10 cellular contexts compared by ENCODE assay signal in the genomic region with DNA sequence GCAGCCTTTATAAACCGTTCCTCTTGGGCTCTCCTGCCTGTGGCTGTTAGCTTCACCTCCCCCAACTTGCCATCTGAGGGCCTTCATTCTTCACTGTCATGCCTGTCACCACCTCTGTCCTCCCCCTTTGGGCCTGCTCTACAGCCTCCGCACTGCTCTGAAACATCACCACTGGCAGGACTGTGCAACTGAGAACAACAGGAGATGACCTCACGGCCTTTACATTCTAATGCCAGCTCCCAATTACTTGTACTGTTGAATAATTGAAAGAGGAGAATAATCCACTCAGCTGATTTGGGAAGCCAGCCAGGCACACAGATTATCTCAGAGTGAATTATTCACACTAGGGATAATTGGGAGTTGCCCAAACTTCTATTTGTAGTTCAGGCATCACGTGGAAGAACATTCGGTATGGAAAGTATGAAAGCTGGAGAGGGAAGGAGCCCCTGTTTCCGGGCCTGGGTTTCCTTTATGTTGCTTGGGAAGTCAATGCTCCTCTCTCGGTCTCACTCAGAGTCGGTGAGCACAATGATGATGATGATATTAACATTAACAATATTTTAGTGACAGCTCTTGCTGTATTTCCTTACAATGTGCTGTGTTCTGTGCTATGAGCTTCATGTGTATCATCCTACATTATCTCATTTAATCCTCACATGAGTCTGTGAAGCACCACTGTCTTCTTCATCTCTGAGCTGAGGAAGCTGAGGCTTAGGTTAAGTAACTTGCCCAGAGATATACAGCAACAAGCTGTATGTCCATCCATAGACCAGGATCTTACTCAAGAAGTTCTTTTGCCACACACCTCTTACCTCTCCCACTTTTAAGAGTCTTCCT.
A peak's percentile ranks its signal among the peaks of the same experiment; 100 is the strongest.
DNase-seq lines count a peak whose midpoint lies in the region; ATAC-seq and TF ChIP-seq lines count a peak whose summit lies in the region.
"Had no signal": no experiment of that assay in that cellular context is flagged by ENCODE, and none has a peak within 500 bp of the region (broad histone marks: within the 10 kb centered on the region; RNA-seq: fewer than 3 reads in every experiment).

No MANE protein-coding gene starts in this region.

- DNase-seq in HFFc6 (no peak), astrocyte of the hippocampus (ENCODE audit: low read depth, low spot score) (peak; percentile 89), right atrium auricular region (ENCODE audit: low spot score) (peak; percentile 78), sciatic nerve (ENCODE audit: low spot score) (no peak), NCI-H146 (lab: John Stamatoyannopoulos, UW) (no peak), NCI-H2107 (lab: John Stamatoyannopoulos, UW) (no peak)
- DNase-seq in activated naive CD4-positive, alpha-beta T cell treated with Interleukin-2 at 50 U/mL for 16 hours, result no peak
- DNase-seq: mammary epithelial cell had no signal

- TF ChIP-seq CTCF in HFFc6 (IDR thresholded peaks at IDR 0.05), result no peak
- no peak for TF ChIP-seq CTCF in right atrium auricular region (IDR thresholded peaks at IDR 0.05)

- H3K4me1 ChIP-seq in right atrium auricular region, result peaks cover 0 to 59% of the 10 kb centered on the region in 2 donors

- H3K4me1 Mint-ChIP-seq in HFFc6 (ENCODE audit: low read depth), result peaks cover 45% of the 10 kb centered on the region

- H3K36me3 ChIP-seq in right atrium auricular region, result no peaks in the 10 kb centered on the region

- no peak overlapping the region for H3K4me3 ChIP-seq in right atrium auricular region

- ATAC-seq in sciatic nerve, result peak; percentile 61
- ATAC-seq in GM21737 (IDR thresholded peaks at IDR 0.05; ENCODE audit: unreplicated experiment), result no peak

- peak overlapping the region; percentile 80 to 88 for H3K27ac ChIP-seq in right atrium auricular region
- H3K27ac ChIP-seq: RWPE1 had no signal

- no peaks in the 10 kb centered on the region for H3K9me3 ChIP-seq in right atrium auricular region

- no peaks in the 10 kb centered on the region for H3K9me3 Mint-ChIP-seq in HFFc6

- no peaks in the 10 kb centered on the region; the same call in 1 of the 2 replicates for H3K27me3 Mint-ChIP-seq in HFFc6 (ENCODE audit: insufficient read depth)

- intact Hi-C loops in sciatic nerve (cut with DNase I), result no loop called here

- H3K4me3 Mint-ChIP-seq in HFFc6, result no peak overlapping the region

- H3K27me3 ChIP-seq in right atrium auricular region, result no peaks in the 10 kb centered on the region

- no peaks in the 10 kb centered on the region; the same call in 1 of the 2 replicates for H3K36me3 Mint-ChIP-seq in HFFc6 (ENCODE audit: low read depth)

- peak overlapping the region; percentile 77 for H3K27ac Mint-ChIP-seq in HFFc6

Comparison
In these comparisons a context has a peak if more than half of its experiments do, and no peak if none do; other contexts are left out.
1. DNase-seq: peak in astrocyte of the hippocampus (single experiment) and right atrium auricular region (single experiment); none in HFFc6 (single experiment), sciatic nerve (single experiment), NCI-H146 (single experiment), NCI-H2107 (single experiment) and activated naive CD4-positive, alpha-beta T cell treated with Interleukin-2 at 50 U/mL for 16 hours (single experiment).